8 cellular contexts compared by ENCODE assay signal in the genomic region with DNA sequence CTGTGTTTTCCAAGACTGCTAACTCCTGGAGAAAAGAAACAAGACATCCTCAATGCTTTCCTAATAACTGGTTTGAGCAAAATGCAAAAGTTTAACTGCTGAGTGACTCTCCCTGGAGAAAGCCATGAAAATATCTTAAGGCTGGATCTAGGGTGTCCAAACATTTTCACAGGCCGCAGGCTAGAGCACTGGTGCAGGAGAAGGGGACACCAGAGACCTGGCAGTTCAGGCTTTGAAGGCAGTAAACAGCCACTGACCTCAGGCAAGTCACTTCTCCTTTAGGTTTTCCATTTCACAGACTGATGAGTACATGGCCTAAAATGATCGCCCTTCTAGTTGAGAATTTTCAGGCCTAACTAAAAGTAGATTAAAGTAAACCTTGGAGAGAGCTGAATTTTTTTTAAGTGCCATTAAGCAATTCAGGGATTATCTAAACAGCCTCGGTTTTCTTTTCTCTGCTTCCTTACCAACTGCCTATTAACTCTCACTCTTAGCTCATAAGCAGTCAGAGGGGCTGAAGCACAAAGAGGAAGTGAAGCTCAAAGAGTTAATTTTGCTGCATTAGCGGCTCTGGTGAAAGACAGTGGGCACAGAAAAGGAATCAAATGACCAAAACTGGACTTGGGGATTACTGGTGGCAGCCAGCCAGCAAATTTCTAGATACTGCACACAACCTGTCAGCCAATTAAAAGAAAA. TPM values are rescaled to one million over a fixed set of nuclear protein-coding genes. Genes with fewer than 3 reads are reported as not detected.
A peak's percentile ranks its signal among the peaks of the same experiment; 100 is the strongest.
DNase-seq lines count a peak whose midpoint lies in the region; ATAC-seq, FAIRE-seq and TF ChIP-seq lines count a peak whose summit lies in the region.

No MANE protein-coding gene starts in this region.

- no peaks in the 10 kb centered on the region for H3K27me3 Mint-ChIP-seq in Caco-2 (ENCODE audit: insufficient read depth, unreplicated experiment)

- peak overlapping the region; percentile 82 for H3K4me3 Mint-ChIP-seq in Caco-2 (ENCODE audit: unreplicated experiment)

- H3K27ac ChIP-seq in K562 (ENCODE audit: extremely low read depth, low read depth, low read length) (peak overlapping the region; percentile 9; the same call in 2 of the 3 replicates), muscle layer of colon (ENCODE audit: low read depth, low read length) (peak overlapping the region; percentile 62)

- peak overlapping the region; percentile 15 to 53; a peak in 3 of 4 replicates for H3K9ac ChIP-seq in K562 (ENCODE audit: insufficient read depth in 1 of 2, low read depth in 2 of 2, low read length in 2 of 2)
- peak overlapping the region; percentile 5 for H3K9ac ChIP-seq in muscle layer of colon (ENCODE audit: low read length)

- no peaks in the 10 kb centered on the region for H4K20me1 ChIP-seq in K562 (replicated peaks; ENCODE audit: control insufficient read depth, insufficient read depth, low read length)

- CTCF ChIA-PET in Caco-2 (lab: Charles Lee): interaction anchor here (1.2 kb wide), 1 partner anchor 19 kb away, joined by 3 read pairs; no protein-coding TSS in a partner anchor
- CTCF ChIA-PET in K562 (lab: Yijun Ruan, JAX; ENCODE audit: low intra/inter-chr PET ratio): no interaction called here

- no peaks in the 10 kb centered on the region for H3K9me3 Mint-ChIP-seq in Caco-2 (ENCODE audit: unreplicated experiment)

- H3K9me3 ChIP-seq in Caco-2 (no peaks in the 10 kb centered on the region), K562 (replicated peaks; ENCODE audit: control insufficient read depth, insufficient read depth, low read depth, low read length) (no peaks in the 10 kb centered on the region), muscle layer of colon (ENCODE audit: low read length) (no peaks in the 10 kb centered on the region)

- H3K27ac Mint-ChIP-seq in Caco-2 (ENCODE audit: unreplicated experiment): peak overlapping the region; percentile 96

- TF ChIP-seq EP300 in Ishikawa (IDR thresholded peaks at IDR 0.05; ENCODE audit: borderline replicate concordance) (no peak), K562 (IDR thresholded peaks at IDR 0.05; ENCODE audit: low read length) (no peak)

- no peak overlapping the region for H2AFZ ChIP-seq in K562 (ENCODE audit: low read depth, low read length)

- ATAC-seq in K562 (peak; percentile 7; the same call in 2 of the 3 replicates), GM21423 (IDR thresholded peaks at IDR 0.05; ENCODE audit: unreplicated experiment) (no peak), HG02981 (IDR thresholded peaks at IDR 0.05; ENCODE audit: unreplicated experiment) (no peak)

- no peak for DNase-seq in Caco-2
- peak in 2 of 4 experiments; percentile 9 to 47 for DNase-seq in K562 (ENCODE audit: extremely low read depth in 1 of 4, low spot score in 3 of 4)
- no peak for DNase-seq in HPDE6-E6E7 (ENCODE audit: extremely low spot score)
- no peak for DNase-seq in NCI-H226

- peaks cover 63% of the 10 kb centered on the region for H3K79me2 ChIP-seq in K562 (ENCODE audit: control insufficient read depth, insufficient read depth, low read length)

- intact Hi-C loops in Caco-2 (cut with micrococcal nuclease; ENCODE audit: unreplicated experiment): loop anchor here (10.0 kb wide), 1 partner anchor 156 kb away; the partner anchor contains the start of gene C11orf24
- intact Hi-C loops in K562 (cut with micrococcal nuclease): no loop called here

- no peaks in the 10 kb centered on the region for H3K9me1 ChIP-seq in K562 (ENCODE audit: control insufficient read depth, insufficient read depth, low read length)

- H3K4me2 ChIP-seq in K562 (ENCODE audit: insufficient read depth, low read length): peak overlapping the region; percentile 85

- H3K4me1 ChIP-seq in Caco-2 (peaks cover 59% of the 10 kb centered on the region), K562 (replicated peaks in 1 of 2; ENCODE audit: control insufficient read depth in 2 of 2, insufficient read depth in 2 of 2, low read length in 2 of 2) (peaks cover 23 to 38% of the 10 kb centered on the region in 2 experiments), muscle layer of colon (ENCODE audit: insufficient read depth, low read length) (peaks cover 25% of the 10 kb centered on the region)

- TF ChIP-seq CTCF in Caco-2 (IDR thresholded peaks at IDR 0.05; ENCODE audit: insufficient read depth in 1 of 2, low read depth in 1 of 2, low read length in 1 of 2, severe bottlenecking in 1 of 2, unreplicated experiment in 1 of 2) (no peak), K562 (IDR thresholded peaks at IDR 0.05 in 2 of 3, conservative IDR thresholded peaks at IDR 0.05 in 1 of 3; ENCODE audit: insufficient read depth in 2 of 3, low read depth in 1 of 3, low read length in 3 of 3) (no peak)

- in situ Hi-C loops in K562 (cut with MboI): no loop called here

- H3K36me3 ChIP-seq in Caco-2 (ENCODE audit: control insufficient read depth, insufficient read depth, low read length) (0 out of 2 replicates have a peak, but pooled peaks cover 5% of the 10 kb centered on the region), K562 (ENCODE audit: control insufficient read depth, insufficient read depth, low read length) (peaks cover 36% of the 10 kb centered on the region), muscle layer of colon (ENCODE audit: insufficient read depth, low read length) (no peaks in the 10 kb centered on the region)

- WGBS in K562 (ENCODE audit: insufficient coverage, low coverage, missing lambda C conversion rate): 28% methylated on average over 4 of the region's 4 CpGs

- H3K36me3 Mint-ChIP-seq in Caco-2 (ENCODE audit: insufficient read depth, unreplicated experiment): peaks cover 95% of the 10 kb centered on the region

- TF ChIP-seq POLR2A in K562 (conservative IDR thresholded peaks at IDR 0.05): no peak

- H3K4me3 ChIP-seq in Caco-2 (ENCODE audit: low read depth, low read length) (0 out of 2 replicates have a peak overlapping the region, but pooled peaks have one; percentile 3), K562 (peak overlapping the region; percentile 63; the same call in 1 of the 2 replicates), muscle layer of colon (ENCODE audit: low read depth in 1 of 2, low read length in 2 of 2) (peak overlapping the region in 1 of 2 donors; percentile 15)

- peaks cover 43% of the 10 kb centered on the region for H3K4me1 Mint-ChIP-seq in Caco-2 (ENCODE audit: low read depth, unreplicated experiment)

- POLR2A ChIA-PET in Caco-2 (lab: Charles Lee): interaction anchor here (0.7 to 1.3 kb wide), 3 partner anchors 7 to 28 kb away, joined by 4 to 5 read pairs (median 4); no protein-coding TSS in a partner anchor
- POLR2A ChIA-PET in K562 (lab: Yijun Ruan, JAX): interaction anchor here (0.6 to 4.7 kb wide), 14 partner anchors 12 to 143 kb away, joined by 3 to 31 read pairs (median 4); no protein-coding TSS in a partner anchor

- BruUV-seq in Caco-2 (replicated peaks; lab: Mats Ljungman, UMichigan) (TSS peak; percentile 23), K562 (replicated peaks; lab: Mats Ljungman, UMichigan) (TSS peak; percentile 47)

- no peak for FAIRE-seq in K562 (lab: Jason Lieb, UNC)

- no peak for TF ChIP-seq RAD21 in Ishikawa (IDR thresholded peaks at IDR 0.05; ENCODE audit: low read depth)
- TF ChIP-seq RAD21 in K562 (CRISPR knock-in tag; conservative IDR thresholded peaks at IDR 0.05 in 1 of 2, IDR thresholded peaks at IDR 0.05 in 1 of 2): no peak

- H3K27me3 ChIP-seq in Caco-2 (replicated peaks; ENCODE audit: control insufficient read depth, insufficient read depth, low read length) (no peaks in the 10 kb centered on the region), K562 (ENCODE audit: control insufficient read depth in 2 of 2, insufficient read depth in 2 of 2, low read length in 2 of 2) (no peaks in the 10 kb centered on the region), muscle layer of colon (ENCODE audit: control insufficient read depth in 1 of 2, insufficient read depth in 2 of 2, low read length in 2 of 2) (no peaks in the 10 kb centered on the region)

TF ChIP-seq in Ishikawa, 13 proteins besides CTCF, POLR2A, EP300 and RAD21:
- TF ChIP-seq FOXM1 (IDR thresholded peaks at IDR 0.05; ENCODE audit: borderline replicate concordance, low read depth) (no peak), NFIC (IDR thresholded peaks at IDR 0.05) (peak; percentile 34; the same call in 1 of the 2 replicates)

TF ChIP-seq in K562, 482 proteins besides CTCF, POLR2A, EP300 and RAD21 (continues in another document):
- TF ChIP-seq ZNF12 (CRISPR knock-in tag; IDR thresholded peaks at IDR 0.05) (no peak), SAFB2 (IDR thresholded peaks at IDR 0.05; ENCODE audit: borderline replicate concordance, low read depth, low read length, severe bottlenecking) (no peak), ZFX (CRISPR knock-in tag; IDR thresholded peaks at IDR 0.05) (peak; percentile 10; the same call in 1 of the 2 replicates), MEIS2 (IDR thresholded peaks at IDR 0.05; ENCODE audit: partially characterized antibody) (peak; percentile 35)

RNA-seq across cellular contexts. Expression of gene CHKA, which starts 2.3 kb away (rescaled TPM):
- total RNA-seq in Caco-2 (2022) (169 TPM in 2 replicates), K562 (2014; rRNA removed) (30.2 and 41.1 TPM in 2 replicates), K562 (2014; rRNA removed; fragmentation: Illumina TruSeq; extraction: Trizol) (26.5 and 34.3 TPM in 2 replicates), K562 (2015; rRNA removed; fragmentation: Illumina TruSeq; extraction: Trizol) (34.2 and 37.0 TPM in 2 replicates), K562 (2021) (36.5 and 41.4 TPM in 2 replicates)
- total RNA-seq in K562 (2011; cell fraction: chromatin; rRNA removed; ENCODE audit: low replicate concordance): 73.9 and 131 TPM in 2 replicates
- 41.7 and 54.3 TPM in 2 replicates for total RNA-seq in K562 (2011; cell fraction: nucleolus; rRNA removed)
- total RNA-seq in K562 (2011; cell fraction: nucleoplasm; rRNA removed): 82.8 and 110 TPM in 2 replicates
- polyA plus RNA-seq in K562 (2011; rRNA removed) (21.1 and 24.3 TPM in 2 replicates), K562 (2014; fragmentation: Illumina TruSeq; extraction: Trizol) (22.6 and 30.2 TPM in 2 replicates), K562 (2014; fragmentation: Nextera tagmentation; extraction: Ambion mirVana) (1 to 10 TPM; 3.6 to 6.7 TPM), K562 (2014; rRNA removed) (34.7 and 34.8 TPM in 2 replicates)
- 14.9 and 18.8 TPM in 2 replicates for polyA plus RNA-seq in K562 (2011; cell fraction: cytosol; rRNA removed)
- polyA plus RNA-seq in K562 (2011; cell fraction: nucleus; rRNA removed): 46.9 and 59.6 TPM in 2 replicates
- polyA plus RNA-seq in K562 (2012): 24.3 and 24.8 TPM in 2 replicates
- polyA minus RNA-seq in K562 (2011; rRNA and poly(A)+ RNA removed): 30.6 and 34.6 TPM in 2 replicates
- 12.8 and 13.7 TPM in 2 replicates for polyA minus RNA-seq in K562 (2011; cell fraction: cytosol; rRNA and poly(A)+ RNA removed)
- polyA minus RNA-seq in K562 (2011; cell fraction: nucleus; rRNA and poly(A)+ RNA removed): 15.5 and 26.4 TPM in 2 replicates
